12 cellular contexts compared by ENCODE assay signal in the genomic region with DNA sequence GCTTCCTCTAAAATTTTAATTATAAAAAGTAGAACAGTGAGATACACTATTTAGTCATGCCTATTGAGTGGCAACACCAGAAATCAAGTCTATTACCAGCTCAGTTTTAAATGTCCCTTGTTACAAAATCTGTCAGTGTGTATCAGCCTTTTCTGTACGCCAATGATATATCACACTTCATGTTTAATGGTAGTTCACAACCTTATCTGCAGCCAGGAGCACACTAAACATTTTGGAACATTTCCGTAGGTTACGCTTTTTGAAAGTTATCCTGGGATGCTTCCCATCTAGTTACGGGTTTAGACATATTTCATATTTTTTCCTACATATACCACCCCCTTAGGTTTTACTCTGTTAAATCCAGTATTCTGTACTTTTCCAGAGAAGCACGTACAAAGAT. TPM values are rescaled to one million over a fixed set of nuclear protein-coding genes. Genes with fewer than 3 reads are reported as not detected.
DNase-seq lines count a peak whose midpoint lies in the region; ATAC-seq and FAIRE-seq lines count a peak whose summit lies in the region.
"Had no signal": no experiment of that assay in that cellular context is flagged by ENCODE, and none has a peak within 500 bp of the region (broad histone marks: within the 10 kb centered on the region; RNA-seq: fewer than 3 reads in every experiment).

No MANE protein-coding gene starts in this region.

- H3K4me1 Mint-ChIP-seq in T-cell = peaks cover 69 to 90% (median 74%) of the 10 kb centered on the region in 3 donors
- H3K4me1 Mint-ChIP-seq in stimulated activated naive CD8-positive, alpha-beta T cell treated with anti-CD3 and anti-CD28 coated beads, Interleukin-15, amount 100 ng/mL, for 72 hours = peaks cover 81% of the 10 kb centered on the region

- DNase-seq in right cardiac atrium (no peak), left cardiac atrium (no peak), T-cell (no peak), epithelial cell of prostate (ENCODE audit: low read depth, low spot score) (no peak), frontal cortex (ENCODE audit: low spot score in 2 of 2) (no peak)
- DNase-seq in stimulated activated naive CD8-positive, alpha-beta T cell treated with anti-CD3 and anti-CD28 coated beads, Interleukin-15, amount 100 ng/mL, for 72 hours = no peak
- no peak for DNase-seq in stimulated activated CD4-positive, alpha-beta T cell treated with anti-CD3 and anti-CD28 coated beads, Interleukin-4, amount 100 ng/mL, for 24 hours
- DNase-seq: activated CD4-positive, CD25-positive, alpha-beta regulatory T cell treated with anti-CD3 and anti-CD28 coated beads, Interleukin-2, amount 50 U/mL, for 72 hours; NCI-H1930 had no signal

- H3K27ac ChIP-seq in right cardiac atrium (ENCODE audit: low read length) = no peak overlapping the region
- peak overlapping the region; percentile 95 for H3K27ac ChIP-seq in epithelial cell of prostate
- H3K27ac ChIP-seq: C4-2B had no signal

- WGBS in right cardiac atrium = 64% methylated on average over 5 of the region's 5 CpGs

- no peak for ATAC-seq in right cardiac atrium
- ATAC-seq in left cardiac atrium = no peak
- ATAC-seq in T-cell (replicated peaks in 1 of 4) = no peak
- no peak for ATAC-seq in stimulated activated naive CD8-positive, alpha-beta T cell treated with anti-CD3 and anti-CD28 coated beads, Interleukin-15, amount 100 ng/mL, for 72 hours
- ATAC-seq in HG02973 (IDR thresholded peaks at IDR 0.05; ENCODE audit: unreplicated experiment) = no peak

- H3K27me3 ChIP-seq in right cardiac atrium (ENCODE audit: control insufficient read depth, insufficient read depth) = no peaks in the 10 kb centered on the region

- peak overlapping the region; percentile 71 to 96 (median 72) for H3K4me3 Mint-ChIP-seq in T-cell
- peak overlapping the region; percentile 87 to 100 for H3K4me3 Mint-ChIP-seq in stimulated activated naive CD8-positive, alpha-beta T cell treated with anti-CD3 and anti-CD28 coated beads, Interleukin-15, amount 100 ng/mL, for 72 hours

- H3K4me1 ChIP-seq in right cardiac atrium (ENCODE audit: control insufficient read depth, insufficient read depth, low read length) = peaks cover 9% of the 10 kb centered on the region

- intact Hi-C loops in right cardiac atrium (cut with DNase I) = no loop called here
- intact Hi-C loops in left cardiac atrium (cut with DNase I) = no loop called here

- peak overlapping the region; percentile 50 to 68 for H3K27ac Mint-ChIP-seq in T-cell
- H3K27ac Mint-ChIP-seq in stimulated activated naive CD8-positive, alpha-beta T cell treated with anti-CD3 and anti-CD28 coated beads, Interleukin-15, amount 100 ng/mL, for 72 hours = peak overlapping the region; percentile 65 to 99

- no peak for FAIRE-seq in frontal cortex (lab: Jason Lieb, UNC)
- FAIRE-seq: keratinocyte had no signal

- H3K9me3 Mint-ChIP-seq in T-cell = no peaks in the 10 kb centered on the region
- H3K9me3 Mint-ChIP-seq in stimulated activated naive CD8-positive, alpha-beta T cell treated with anti-CD3 and anti-CD28 coated beads, Interleukin-15, amount 100 ng/mL, for 72 hours = no peaks in the 10 kb centered on the region

- peaks cover 0 to 2% of the 10 kb centered on the region in 2 donors for H3K27me3 Mint-ChIP-seq in T-cell
- H3K27me3 Mint-ChIP-seq in stimulated activated naive CD8-positive, alpha-beta T cell treated with anti-CD3 and anti-CD28 coated beads, Interleukin-15, amount 100 ng/mL, for 72 hours = no peaks in the 10 kb centered on the region

- H3K9me3 ChIP-seq in right cardiac atrium (ENCODE audit: control insufficient read depth, low read length) = no peaks in the 10 kb centered on the region

- H3K36me3 Mint-ChIP-seq in T-cell = peaks cover 83% of the 10 kb centered on the region

- CTCF ChIA-PET in T-cell (lab: Charles Lee) = interaction anchor here (0.6 to 1.3 kb wide), 17 partner anchors 28 to 966 kb away, joined by 3 to 8 read pairs (median 3); partner anchors contain the start of gene NFE2L3 (in 1 of the 2)

- H3K4me3 ChIP-seq in right cardiac atrium (ENCODE audit: low read length) = peak overlapping the region; percentile 9

- POLR2A ChIA-PET in T-cell (lab: Charles Lee) = interaction anchor here (0.5 to 1.5 kb wide), 22 partner anchors 8 to 1833 kb away, joined by 3 to 15 read pairs (median 4); partner anchors contain the start of gene NFE2L3 (in 1 of the 2)

RNA-seq across cellular contexts. Expression of gene HNRNPA2B1, which starts 5.4 kb away (rescaled TPM):
- total RNA-seq in right cardiac atrium = 100 to 1,000 TPM; 353 to 383 (median 368) TPM
- 521 TPM for polyA plus RNA-seq in right cardiac atrium
- total RNA-seq in left cardiac atrium = 100 to 1,000 TPM; 330 to 390 TPM
- total RNA-seq in T-cell = 100 to 1,000 TPM; 388 to 478 (median 411) TPM
- total RNA-seq in frontal cortex = 135 TPM

RNA-seq across cellular contexts. Expression of gene CBX3, which starts 6.4 kb away (rescaled TPM):
- 10 to 100 TPM; 68.1 to 82.5 (median 72.2) TPM for total RNA-seq in right cardiac atrium
- 61.2 TPM for polyA plus RNA-seq in right cardiac atrium
- total RNA-seq in left cardiac atrium = 10 to 100 TPM; 61.9 to 82.7 TPM
- total RNA-seq in T-cell = 100 to 1,000 TPM; 106 to 155 (median 148) TPM
- 183 TPM for total RNA-seq in frontal cortex

RNA-seq across cellular contexts. Expression of gene NFE2L3, which starts 43.2 kb away (rescaled TPM):
- total RNA-seq in right cardiac atrium = 1 to 10 TPM in 2 of 4 donors, under 1 TPM in 2; 0.32 to 1.3 (median 1.00) TPM
- polyA plus RNA-seq in right cardiac atrium = 1.1 TPM
- total RNA-seq in left cardiac atrium = 1 to 10 TPM; 1.3 to 1.7 TPM
- 1 to 10 TPM; 1.8 to 6.2 (median 5.1) TPM for total RNA-seq in T-cell
- total RNA-seq in frontal cortex = 9.8 TPM
